In genomic region chr7:102479207-102479584, GRCh38 we compare ENCODE assay signal across 8 cellular contexts. TPM values are rescaled to one million over a fixed set of nuclear protein-coding genes. Genes with fewer than 3 reads are reported as not detected.
DNase-seq lines count a peak whose midpoint lies in the region; ATAC-seq and TF ChIP-seq lines count a peak whose summit lies in the region.
"Not testable (repeated sequence)": the region's sequence is repeated elsewhere in the genome, so short reads cannot be mapped to it uniquely, and the experiment has no call there.

No MANE protein-coding gene starts in this region.

- not testable (repeated sequence) for H3K9me3 ChIP-seq in psoas muscle

- ATAC-seq in GM18511 (IDR thresholded peaks at IDR 0.05; ENCODE audit: unreplicated experiment) = peak; percentile 43
- peak; percentile 39 for ATAC-seq in GM19438 (IDR thresholded peaks at IDR 0.05; ENCODE audit: low read depth, unreplicated experiment)
- peak; percentile 33 for ATAC-seq in GM21825 (IDR thresholded peaks at IDR 0.05; ENCODE audit: unreplicated experiment)
- peak; percentile 19 for ATAC-seq in HG02981 (IDR thresholded peaks at IDR 0.05; ENCODE audit: unreplicated experiment)
- ATAC-seq in HG03439 (IDR thresholded peaks at IDR 0.05; ENCODE audit: unreplicated experiment) = peak; percentile 17
- ATAC-seq in SK-N-SH treated with all-trans-retinoic acid at 6 μM for 48 hours = peak; percentile 20
- peak; percentile 7 for ATAC-seq in effector memory CD8-positive, alpha-beta T cell (replicated peaks)
- ATAC-seq in psoas muscle = peak in 3 of 4 donors; percentile 17 to 36 (median 24)

- 0% methylated on average over 2 of the region's 10 CpGs; no CpG with 5 or more reads in 2 of the 3 donors for WGBS in psoas muscle, 3 donors

- intact Hi-C loops in psoas muscle (cut with DNase I) = not testable (repeated sequence)

- H3K9me3 Mint-ChIP-seq in effector memory CD8-positive, alpha-beta T cell = not testable (repeated sequence)

- not testable (repeated sequence) for H3K36me3 ChIP-seq in psoas muscle (ENCODE audit: insufficient read depth in 1 of 2, low read depth in 1 of 2)

- DNase-seq in effector memory CD8-positive, alpha-beta T cell; psoas muscle: not testable (repeated sequence)

- TF ChIP-seq CTCF in psoas muscle (IDR thresholded peaks at IDR 0.05) = not testable (repeated sequence)

- H3K4me3 Mint-ChIP-seq in effector memory CD8-positive, alpha-beta T cell = not testable (repeated sequence)

- H3K27me3 ChIP-seq in psoas muscle (ENCODE audit: insufficient read depth in 3 of 3, low read length in 2 of 3) = not testable (repeated sequence)

- H3K4me1 Mint-ChIP-seq in effector memory CD8-positive, alpha-beta T cell (ENCODE audit: low read depth in 2 of 2) = not testable (repeated sequence)

- H3K27ac ChIP-seq in psoas muscle = not testable (repeated sequence)

- H3K27ac Mint-ChIP-seq in effector memory CD8-positive, alpha-beta T cell = not testable (repeated sequence)

- H3K27me3 Mint-ChIP-seq in effector memory CD8-positive, alpha-beta T cell = not testable (repeated sequence)

- H3K36me3 Mint-ChIP-seq in effector memory CD8-positive, alpha-beta T cell (ENCODE audit: insufficient read depth) = not testable (repeated sequence)

- peak overlapping the region; percentile 59 for H3K4me3 ChIP-seq in psoas muscle

- not testable (repeated sequence) for H3K4me1 ChIP-seq in psoas muscle

RNA-seq across cellular contexts. Expression of gene POLR2J, which starts 0.5 kb away (rescaled TPM):
- total RNA-seq in psoas muscle = 100 to 1,000 TPM in 1 of 4 donors, 10 to 100 TPM in 3; 55.9 to 101 (median 68.2) TPM
- polyA plus RNA-seq in psoas muscle = 100 to 1,000 TPM; 115 to 229 (median 166) TPM

RNA-seq across cellular contexts. Expression of gene LRWD1, which starts 14.4 kb away (rescaled TPM):
- 10 to 100 TPM; 10.4 to 15.6 (median 12.5) TPM for total RNA-seq in psoas muscle
- polyA plus RNA-seq in psoas muscle = 10 to 100 TPM; 19.6 to 40.9 (median 27.2) TPM

RNA-seq across cellular contexts. Expression of gene ALKBH4, which starts 14.5 kb away (rescaled TPM):
- total RNA-seq in psoas muscle = 1 to 10 TPM; 2.7 to 8.2 (median 6.5) TPM
- polyA plus RNA-seq in psoas muscle = 10 to 100 TPM in 1 of 3 donors, 1 to 10 TPM in 2; 8.4 to 11.1 (median 8.6) TPM

RNA-seq across cellular contexts. Expression of gene RASA4B, which starts 38.4 kb away (rescaled TPM):
- 100 to 1,000 TPM in 1 of 4 donors, 10 to 100 TPM in 3; 85.1 to 139 (median 88.8) TPM for total RNA-seq in psoas muscle
- polyA plus RNA-seq in psoas muscle = 100 to 1,000 TPM in 1 of 3 donors, 10 to 100 TPM in 2; 29.5 to 116 (median 49.0) TPM

RNA-seq across cellular contexts. Expression of gene ORAI2, which starts 45.8 kb away (rescaled TPM):
- total RNA-seq in psoas muscle = 1 to 10 TPM; 1.9 to 4.4 (median 2.9) TPM
- polyA plus RNA-seq in psoas muscle = 1 to 10 TPM; 1.3 to 3.6 (median 1.5) TPM
